12 cellular contexts compared by ENCODE assay signal in genomic region chr17:74871329-74872076, GRCh38. TPM values are rescaled to one million over a fixed set of nuclear protein-coding genes. Genes with fewer than 3 reads are reported as not detected.
A peak's percentile ranks its signal among the peaks of the same experiment; 100 is the strongest.
DNase-seq lines count a peak whose midpoint lies in the region; ATAC-seq and TF ChIP-seq lines count a peak whose summit lies in the region.
"Had no signal": no experiment of that assay in that cellular context is flagged by ENCODE, and none has a peak within 500 bp of the region (broad histone marks: within the 10 kb centered on the region; RNA-seq: fewer than 3 reads in every experiment).

No MANE protein-coding gene starts in this region.

- peak overlapping the region; percentile 89 for H3K4me3 Mint-ChIP-seq in activated CD8-positive, alpha-beta memory T cell treated with anti-CD3 and anti-CD28 coated beads, Interleukin-2, amount 10 ng/mL, durations not matched to agents 7 days and 5 days
- H3K4me3 Mint-ChIP-seq in WTC11 = peak overlapping the region; percentile 91
- H3K4me3 Mint-ChIP-seq in stimulated activated memory B cell treated with anti-CD40 and anti-IgM and Interleukin-4, amounts not matched to agents 10 μg/mL and 1 μg/mL and 100 μg/mL, for 72 hours = peak overlapping the region; percentile 51

- peaks cover 36% of the 10 kb centered on the region for H3K4me1 Mint-ChIP-seq in activated CD8-positive, alpha-beta memory T cell treated with anti-CD3 and anti-CD28 coated beads, Interleukin-2, amount 10 ng/mL, durations not matched to agents 7 days and 5 days
- peaks cover 22% of the 10 kb centered on the region for H3K4me1 Mint-ChIP-seq in WTC11
- peaks cover 30% of the 10 kb centered on the region for H3K4me1 Mint-ChIP-seq in stimulated activated memory B cell treated with anti-CD40 and anti-IgM and Interleukin-4, amounts not matched to agents 10 μg/mL and 1 μg/mL and 100 μg/mL, for 72 hours

- no peaks in the 10 kb centered on the region for H3K27me3 Mint-ChIP-seq in activated CD8-positive, alpha-beta memory T cell treated with anti-CD3 and anti-CD28 coated beads, Interleukin-2, amount 10 ng/mL, durations not matched to agents 7 days and 5 days
- peaks cover 8% of the 10 kb centered on the region for H3K27me3 Mint-ChIP-seq in WTC11 (ENCODE audit: low read depth)
- H3K27me3 Mint-ChIP-seq in stimulated activated memory B cell treated with anti-CD40 and anti-IgM and Interleukin-4, amounts not matched to agents 10 μg/mL and 1 μg/mL and 100 μg/mL, for 72 hours = no peaks in the 10 kb centered on the region

- H3K4me3 ChIP-seq in fibroblast of villous mesenchyme (ENCODE audit: low read depth, low read length) = peak overlapping the region; percentile 86

- CTCF ChIA-PET in activated CD8-positive, alpha-beta memory T cell treated with anti-CD3 and anti-CD28 coated beads, Interleukin-2, amount 10 ng/mL, durations not matched to agents 7 days and 5 days (lab: Charles Lee) = interaction anchor here (1.8 to 20.3 kb wide), 3 partner anchors 9 to 81 kb away, joined by 7 to 262 read pairs (median 23); no protein-coding TSS in a partner anchor
- CTCF ChIA-PET in WTC11 (lab: Charles Lee) = interaction anchor here (1.0 to 3.5 kb wide), 6 partner anchors 11 to 214 kb away, joined by 3 to 87 read pairs (median 6); partner anchors contain the start of genes GRIN2C and OTOP2

- TF ChIP-seq CTCF in WTC11 (IDR thresholded peaks at IDR 0.05) = no peak
- TF ChIP-seq CTCF in fibroblast of villous mesenchyme (IDR thresholded peaks at IDR 0.05; ENCODE audit: insufficient read depth, low read depth, low read length) = no peak

- no peak for DNase-seq in activated CD8-positive, alpha-beta memory T cell treated with anti-CD3 and anti-CD28 coated beads, Interleukin-2, amount 10 ng/mL, durations not matched to agents 7 days and 5 days
- DNase-seq in activated CD8-positive, alpha-beta memory T cell treated with anti-CD3 and anti-CD28 coated beads, Interleukin-2, amount 50 U/mL, for 48 hours = no peak
- DNase-seq in WTC11 (ENCODE audit: low spot score) (no peak), fibroblast of villous mesenchyme (ENCODE audit: low read depth) (no peak), ACHN (no peak), NCI-H146 (lab: John Stamatoyannopoulos, UW) (no peak)
- no peak for DNase-seq in stimulated activated CD4-positive, alpha-beta T cell treated with anti-CD3 and anti-CD28 coated beads, Interleukin-4, amount 100 ng/mL, for 1 hour
- DNase-seq: kidney glomerular epithelial cell, NCI-H1417 treated with DMSO at 0.1 percent for 48 hours, uterus had no signal

- in situ Hi-C loops in ACHN (cut with HindIII; ENCODE audit: low pct_ligation_motif_present, low pct_unique_long_range_greater_than_20kb, low sequenced_read_pairs) = no loop called here

- H3K27ac Mint-ChIP-seq in activated CD8-positive, alpha-beta memory T cell treated with anti-CD3 and anti-CD28 coated beads, Interleukin-2, amount 10 ng/mL, durations not matched to agents 7 days and 5 days = no peak overlapping the region
- peak overlapping the region; percentile 43; the same call in 1 of the 2 replicates for H3K27ac Mint-ChIP-seq in WTC11
- H3K27ac Mint-ChIP-seq in stimulated activated memory B cell treated with anti-CD40 and anti-IgM and Interleukin-4, amounts not matched to agents 10 μg/mL and 1 μg/mL and 100 μg/mL, for 72 hours = no peak overlapping the region

- H3K9me3 Mint-ChIP-seq in activated CD8-positive, alpha-beta memory T cell treated with anti-CD3 and anti-CD28 coated beads, Interleukin-2, amount 10 ng/mL, durations not matched to agents 7 days and 5 days (ENCODE audit: low read depth) = no peaks in the 10 kb centered on the region
- no peaks in the 10 kb centered on the region for H3K9me3 Mint-ChIP-seq in WTC11
- no peaks in the 10 kb centered on the region for H3K9me3 Mint-ChIP-seq in stimulated activated memory B cell treated with anti-CD40 and anti-IgM and Interleukin-4, amounts not matched to agents 10 μg/mL and 1 μg/mL and 100 μg/mL, for 72 hours

- H3K36me3 Mint-ChIP-seq in activated CD8-positive, alpha-beta memory T cell treated with anti-CD3 and anti-CD28 coated beads, Interleukin-2, amount 10 ng/mL, durations not matched to agents 7 days and 5 days = peaks cover 10% of the 10 kb centered on the region
- H3K36me3 Mint-ChIP-seq in WTC11 = peaks cover 15% of the 10 kb centered on the region
- no peaks in the 10 kb centered on the region for H3K36me3 Mint-ChIP-seq in stimulated activated memory B cell treated with anti-CD40 and anti-IgM and Interleukin-4, amounts not matched to agents 10 μg/mL and 1 μg/mL and 100 μg/mL, for 72 hours

- POLR2A ChIA-PET in WTC11 (lab: Charles Lee) = interaction anchor here (0.6 kb wide), 1 partner anchor 24 kb away, joined by 3 read pairs; no protein-coding TSS in a partner anchor

- ATAC-seq in activated CD8-positive, alpha-beta memory T cell treated with anti-CD3 and anti-CD28 coated beads, Interleukin-2, amount 10 ng/mL, durations not matched to agents 7 days and 5 days = no peak
- ATAC-seq in WTC11 = no peak
- ATAC-seq in stimulated activated memory B cell treated with anti-CD40 and anti-IgM and Interleukin-4, amounts not matched to agents 10 μg/mL and 1 μg/mL and 100 μg/mL, for 72 hours = no peak

TF ChIP-seq in WTC11, 78 proteins besides CTCF, POLR2A, EP300 and RAD21:
- TF ChIP-seq ZNF425 (CRISPR knock-in tag; conservative IDR thresholded peaks at IDR 0.05) = no peak
- TF ChIP-seq PRDM15 (CRISPR knock-in tag; IDR thresholded peaks at IDR 0.05) = no peak

RNA-seq across cellular contexts. Expression of gene FDXR, which starts 1.3 kb away (rescaled TPM):
- total RNA-seq in activated CD8-positive, alpha-beta memory T cell treated with anti-CD3 and anti-CD28 coated beads, Interleukin-2, amount 10 ng/mL, durations not matched to agents 7 days and 5 days = 10 to 100 TPM; 38.2 to 39.4 TPM
- 46.5 to 52.8 TPM (median 49.7 TPM) in 3 replicates for total RNA-seq in WTC11 (2021)
- 19.6 and 20.7 TPM in 2 replicates for total RNA-seq in fibroblast of villous mesenchyme

RNA-seq across cellular contexts. Expression of gene GRIN2C, which starts 11.8 kb away (rescaled TPM):
- total RNA-seq in activated CD8-positive, alpha-beta memory T cell treated with anti-CD3 and anti-CD28 coated beads, Interleukin-2, amount 10 ng/mL, durations not matched to agents 7 days and 5 days = under 1 TPM; 0.07 to 0.09 TPM
- 0.14 to 0.31 TPM (median 0.23 TPM) in 3 replicates for total RNA-seq in WTC11 (2021)
- under 0.01 and 0.32 TPM in 2 replicates for total RNA-seq in fibroblast of villous mesenchyme

RNA-seq across cellular contexts. Expression of gene FADS6, which starts 21.9 kb away (rescaled TPM):
- total RNA-seq in activated CD8-positive, alpha-beta memory T cell treated with anti-CD3 and anti-CD28 coated beads, Interleukin-2, amount 10 ng/mL, durations not matched to agents 7 days and 5 days = not detected
- total RNA-seq in WTC11 (2021) = 1.1 to 2.2 TPM (median 1.2 TPM) in 3 replicates
- not detected in 2 replicates for total RNA-seq in fibroblast of villous mesenchyme
- total RNA-seq: bronchial epithelial cell, uterus had no signal

RNA-seq across cellular contexts. Expression of gene USH1G, which starts 51.6 kb away (rescaled TPM):
- total RNA-seq in activated CD8-positive, alpha-beta memory T cell treated with anti-CD3 and anti-CD28 coated beads, Interleukin-2, amount 10 ng/mL, durations not matched to agents 7 days and 5 days = not detected
- 1.9 to 2.9 TPM (median 2.6 TPM) in 3 replicates for total RNA-seq in WTC11 (2021)
- total RNA-seq in fibroblast of villous mesenchyme = not detected in 2 replicates

RNA-seq across cellular contexts. Expression of gene OTOP2, which starts 52.6 kb away (rescaled TPM):
- total RNA-seq in activated CD8-positive, alpha-beta memory T cell treated with anti-CD3 and anti-CD28 coated beads, Interleukin-2, amount 10 ng/mL, durations not matched to agents 7 days and 5 days = not detected
- total RNA-seq in WTC11 (2021) = not detected in 3 replicates
- total RNA-seq in fibroblast of villous mesenchyme = not detected in 2 replicates
- total RNA-seq: bronchial epithelial cell had no signal
